In genomic region chr5:39362646-39363045, GRCh38 we compare ENCODE assay signal across 2 cellular contexts.
TF ChIP-seq lines count a peak whose summit lies in the region.

No MANE protein-coding gene starts in this region.

TF ChIP-seq in liver, 16 proteins besides CTCF, POLR2A, EP300 and RAD21 (continued from another document):
- no peak for TF ChIP-seq FOXA1 (IDR thresholded peaks at IDR 0.05)
- TF ChIP-seq EGR1 (IDR thresholded peaks at IDR 0.05; ENCODE audit: low read depth in 2 of 2), result no peak
- TF ChIP-seq SP1 (IDR thresholded peaks at IDR 0.05), result peak; percentile 23
- no peak for TF ChIP-seq YY1 (IDR thresholded peaks at IDR 0.05)
- no peak for TF ChIP-seq MAX (IDR thresholded peaks at IDR 0.05)
- no peak for TF ChIP-seq ATF3 (IDR thresholded peaks at IDR 0.05)
- TF ChIP-seq FOXA2 (IDR thresholded peaks at IDR 0.05), result no peak
- no peak for TF ChIP-seq REST (IDR thresholded peaks at IDR 0.05)
- no peak for TF ChIP-seq NR2F2 (IDR thresholded peaks at IDR 0.05)
- TF ChIP-seq HNF4A (conservative IDR thresholded peaks at IDR 0.05), result peak; percentile 67 to 69
- TF ChIP-seq TAF1 (conservative IDR thresholded peaks at IDR 0.05), result no peak
- TF ChIP-seq GABPA (IDR thresholded peaks at IDR 0.05 in 1 of 2, conservative IDR thresholded peaks at IDR 0.05 in 1 of 2), result no peak

TF ChIP-seq in HepG2, 621 proteins besides CTCF, POLR2A, EP300 and RAD21 (continued from another document):
- TF ChIP-seq ZNF598 (CRISPR knock-in tag; IDR thresholded peaks at IDR 0.05; ENCODE audit: borderline replicate concordance), result no peak
- no peak for TF ChIP-seq ZNF18 (CRISPR knock-in tag; IDR thresholded peaks at IDR 0.05; ENCODE audit: insufficient replicate concordance)
- no peak for TF ChIP-seq SETDB1 (CRISPR knock-in tag; IDR thresholded peaks at IDR 0.05; ENCODE audit: borderline replicate concordance)
- TF ChIP-seq GATAD2A (CRISPR knock-in tag; IDR thresholded peaks at IDR 0.05), result no peak
- TF ChIP-seq SALL1 (CRISPR knock-in tag; IDR thresholded peaks at IDR 0.05), result no peak
- TF ChIP-seq TBX2 (CRISPR knock-in tag; IDR thresholded peaks at IDR 0.05; ENCODE audit: borderline replicate concordance), result no peak
- no peak for TF ChIP-seq MTA3 (CRISPR knock-in tag; IDR thresholded peaks at IDR 0.05)
- TF ChIP-seq ZNF367 (CRISPR knock-in tag; IDR thresholded peaks at IDR 0.05; ENCODE audit: borderline replicate concordance), result no peak
- no peak for TF ChIP-seq NR2C2 (CRISPR knock-in tag; IDR thresholded peaks at IDR 0.05; ENCODE audit: borderline replicate concordance)
- no peak for TF ChIP-seq TBL1XR1 (IDR thresholded peaks at IDR 0.05; ENCODE audit: borderline replicate concordance, low read length, partially characterized antibody)
- no peak for TF ChIP-seq SRSF4 (IDR thresholded peaks at IDR 0.05; ENCODE audit: low read depth, low read length, poor library complexity, severe bottlenecking)
- no peak for TF ChIP-seq ZBTB20 (CRISPR knock-in tag; IDR thresholded peaks at IDR 0.05; ENCODE audit: borderline replicate concordance, low read depth)
- TF ChIP-seq HBP1 (CRISPR knock-in tag; IDR thresholded peaks at IDR 0.05; ENCODE audit: low read depth), result no peak
TF ChIP-seq in HepG2: peak in this region for 0.
